Comparison of ENCODE assay signal across 1 cellular context in genomic region chr12:22624908-22625646, GRCh38.
A peak's percentile ranks its signal among the peaks of the same experiment; 100 is the strongest.
TF ChIP-seq lines count a peak whose summit lies in the region.

ETNK1 (plus strand) TSS chr12:22625171; CDS start chr12:22625431, 260 bp downstream.

TF ChIP-seq in HepG2, 621 proteins besides CTCF, POLR2A, EP300 and RAD21 (continued from another document and continues in another):
- TF ChIP-seq TBX3 (IDR thresholded peaks at IDR 0.05; ENCODE audit: borderline replicate concordance), result no peak
- TF ChIP-seq ZNF574 (CRISPR knock-in tag; IDR thresholded peaks at IDR 0.05), result peak; percentile 64
- TF ChIP-seq NR2F2 (IDR thresholded peaks at IDR 0.05; ENCODE audit: borderline replicate concordance, low read depth), result 0 out of 2 replicates have a peak, but pooled peaks have one; percentile 33
- peak; percentile 68; the same call in 1 of the 2 replicates for TF ChIP-seq ZNF20 (CRISPR knock-in tag; IDR thresholded peaks at IDR 0.05)
- TF ChIP-seq POLR2AphosphoS5 (IDR thresholded peaks at IDR 0.05; ENCODE audit: low read depth, low read length), result peak; percentile 74
- peak; percentile 99 for TF ChIP-seq PHF8 (CRISPR knock-in tag; IDR thresholded peaks at IDR 0.05)
- peak; percentile 77; the same call in 1 of the 2 replicates for TF ChIP-seq HINFP (CRISPR knock-in tag; IDR thresholded peaks at IDR 0.05; ENCODE audit: low read depth)
- TF ChIP-seq NBN (conservative IDR thresholded peaks at IDR 0.05), result no peak
- TF ChIP-seq TMF1 (CRISPR knock-in tag; IDR thresholded peaks at IDR 0.05; ENCODE audit: low read depth), result no peak; the same call in 1 of the 2 replicates
- peak; percentile 53; the same call in 1 of the 2 replicates for TF ChIP-seq HBP1 (CRISPR knock-in tag; IDR thresholded peaks at IDR 0.05; ENCODE audit: low read depth)
- TF ChIP-seq MED1 (CRISPR knock-in tag; IDR thresholded peaks at IDR 0.05), result peak; percentile 75
- TF ChIP-seq RCOR2 (CRISPR knock-in tag; IDR thresholded peaks at IDR 0.05), result no peak
- no peak for TF ChIP-seq ATF7 (IDR thresholded peaks at IDR 0.05)
- no peak for TF ChIP-seq ATF7 (CRISPR knock-in tag; IDR thresholded peaks at IDR 0.05)
- 0 out of 2 replicates have a peak, but pooled peaks have one; percentile 76 for TF ChIP-seq PREB (CRISPR knock-in tag; IDR thresholded peaks at IDR 0.05)
- peak; percentile 70 to 90 for TF ChIP-seq HMGXB4 (CRISPR knock-in tag; IDR thresholded peaks at IDR 0.05; ENCODE audit: borderline replicate concordance in 1 of 2, low read depth in 1 of 2)
- TF ChIP-seq DNMT3B (CRISPR knock-in tag; conservative IDR thresholded peaks at IDR 0.05), result no peak
- TF ChIP-seq ZNF263 (CRISPR knock-in tag; IDR thresholded peaks at IDR 0.05), result peak; percentile 71
- peak; percentile 74; the same call in 1 of the 2 replicates for TF ChIP-seq TFDP2 (CRISPR knock-in tag; IDR thresholded peaks at IDR 0.05)
- TF ChIP-seq MXD3 (CRISPR knock-in tag; IDR thresholded peaks at IDR 0.05), result peak; percentile 75
- peak; percentile 92 for TF ChIP-seq ZNF138 (CRISPR knock-in tag; IDR thresholded peaks at IDR 0.05; ENCODE audit: low read depth)
- TF ChIP-seq ZNF530 (CRISPR knock-in tag; IDR thresholded peaks at IDR 0.05; ENCODE audit: low read depth), result 0 out of 2 replicates have a peak, but pooled peaks have one; percentile 47
- TF ChIP-seq SNAPC5 (CRISPR knock-in tag; IDR thresholded peaks at IDR 0.05; ENCODE audit: borderline replicate concordance), result no peak
- TF ChIP-seq ZNF784 (CRISPR knock-in tag; IDR thresholded peaks at IDR 0.05; ENCODE audit: borderline replicate concordance), result no peak
- TF ChIP-seq ZNF841 (CRISPR knock-in tag; IDR thresholded peaks at IDR 0.05; ENCODE audit: borderline replicate concordance), result no peak
- no peak for TF ChIP-seq ZNF3 (CRISPR knock-in tag; IDR thresholded peaks at IDR 0.05)
- no peak for TF ChIP-seq TCF12 (IDR thresholded peaks at IDR 0.05)
- 0 out of 2 replicates have a peak, but pooled peaks have one; percentile 39 for TF ChIP-seq TCF12 (CRISPR knock-in tag; IDR thresholded peaks at IDR 0.05)
- peak; percentile 81 for TF ChIP-seq PRMT3 (CRISPR knock-in tag; IDR thresholded peaks at IDR 0.05; ENCODE audit: borderline replicate concordance, low read depth)
- TF ChIP-seq ZNF503 (CRISPR knock-in tag; IDR thresholded peaks at IDR 0.05), result peak; percentile 78
- TF ChIP-seq ZNF326 (CRISPR knock-in tag; IDR thresholded peaks at IDR 0.05; ENCODE audit: borderline replicate concordance), result no peak
- 0 out of 2 replicates have a peak, but pooled peaks have one; percentile 24 for TF ChIP-seq ZNF264 (CRISPR knock-in tag; IDR thresholded peaks at IDR 0.05)
- peak; percentile 39; the same call in 1 of the 2 replicates for TF ChIP-seq POLR2AphosphoS2 (IDR thresholded peaks at IDR 0.05; ENCODE audit: low read depth, low read length)
- peak; percentile 91 for TF ChIP-seq DR1 (CRISPR knock-in tag; IDR thresholded peaks at IDR 0.05)
- peak; percentile 67; the same call in 1 of the 2 replicates for TF ChIP-seq MTA1 (CRISPR knock-in tag; IDR thresholded peaks at IDR 0.05; ENCODE audit: borderline replicate concordance)
- no peak for TF ChIP-seq ZNF678 (CRISPR knock-in tag; IDR thresholded peaks at IDR 0.05)
- peak; percentile 91; the same call in 1 of the 2 replicates for TF ChIP-seq ZFP91 (CRISPR knock-in tag; IDR thresholded peaks at IDR 0.05; ENCODE audit: borderline replicate concordance)
- TF ChIP-seq MLX (CRISPR knock-in tag; IDR thresholded peaks at IDR 0.05), result peak; percentile 28; the same call in 1 of the 2 replicates
- no peak for TF ChIP-seq HNRNPH1 (optimal IDR thresholded peaks at IDR 0.05; ENCODE audit: low read depth, low read length)
- peak; percentile 18 for TF ChIP-seq ZNF781 (CRISPR knock-in tag; IDR thresholded peaks at IDR 0.05; ENCODE audit: borderline replicate concordance, not compliant biosample characterization)
- peak; percentile 22; the same call in 1 of the 2 replicates for TF ChIP-seq ZNF33B (CRISPR knock-in tag; IDR thresholded peaks at IDR 0.05)
- no peak; the same call in 1 of the 2 replicates for TF ChIP-seq ZNF431 (CRISPR knock-in tag; IDR thresholded peaks at IDR 0.05; ENCODE audit: borderline replicate concordance, low read depth)
- no peak for TF ChIP-seq JARID2 (CRISPR knock-in tag; IDR thresholded peaks at IDR 0.05; ENCODE audit: insufficient replicate concordance)
- peak; percentile 11; the same call in 1 of the 2 replicates for TF ChIP-seq PATZ1 (CRISPR knock-in tag; IDR thresholded peaks at IDR 0.05)
